Comparison of ENCODE assay signal across 9 cellular contexts in the genomic region with DNA sequence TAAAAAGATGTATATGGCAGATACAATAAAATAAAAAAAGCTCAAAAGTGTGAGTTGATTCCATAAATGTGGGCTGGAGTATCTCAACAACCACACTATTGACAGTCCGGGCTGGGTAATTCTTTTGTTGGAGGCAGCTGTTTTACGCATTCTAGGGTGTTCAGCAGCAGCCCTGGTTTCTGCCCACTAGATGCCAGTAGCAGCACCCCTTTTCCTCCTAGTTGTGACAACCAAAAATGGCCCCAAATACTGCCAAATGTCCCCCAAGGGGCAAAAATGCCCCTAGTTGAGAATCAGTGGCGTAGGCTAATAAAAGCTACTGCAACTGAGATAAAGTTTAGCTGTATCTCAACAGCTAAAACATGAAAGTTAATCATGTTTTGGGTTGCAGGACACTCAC. TPM values are rescaled to one million over a fixed set of nuclear protein-coding genes. Genes with fewer than 3 reads are reported as not detected.
DNase-seq lines count a peak whose midpoint lies in the region; ATAC-seq and TF ChIP-seq lines count a peak whose summit lies in the region.
"Had no signal": no experiment of that assay in that cellular context is flagged by ENCODE, and none has a peak within 500 bp of the region (broad histone marks: within the 10 kb centered on the region; RNA-seq: fewer than 3 reads in every experiment).

No MANE protein-coding gene starts in this region.

- peaks cover 7% of the 10 kb centered on the region for H3K9me3 Mint-ChIP-seq in memory B cell

- H3K4me3 ChIP-seq in mammary epithelial cell (replicated peaks in 1 of 3; ENCODE audit: insufficient read depth in 1 of 3, low read depth in 2 of 3, low read length in 3 of 3) (no peak overlapping the region), vagina (no peak overlapping the region)

- H3K4me1 ChIP-seq in mammary epithelial cell (ENCODE audit: insufficient read depth, low read length) (no peaks in the 10 kb centered on the region), vagina (no peaks in the 10 kb centered on the region)

- dilution Hi-C loops in mammary epithelial cell (cut with HindIII; ENCODE audit: low sequenced_read_pairs), result no loop called here

- H3K36me3 Mint-ChIP-seq in memory B cell, result peaks cover 3% of the 10 kb centered on the region

- H2AFZ ChIP-seq in mammary epithelial cell (ENCODE audit: low read depth, low read length), result no peak overlapping the region

- in situ Hi-C loops in mammary epithelial cell (cut with MboI; ENCODE audit: low sequenced_read_pairs in 2 of 2), result no loop called here

- no TSS peak for BruUV-seq in mammary epithelial cell (replicated peaks; lab: Mats Ljungman, UMichigan)

- H3K9me3 ChIP-seq in mammary epithelial cell (replicated peaks; ENCODE audit: insufficient read depth, low read length) (no peaks in the 10 kb centered on the region), vagina (no peaks in the 10 kb centered on the region)

- peaks cover 9% of the 10 kb centered on the region for H3K79me2 ChIP-seq in mammary epithelial cell (ENCODE audit: insufficient read depth, low read length)

- no peaks in the 10 kb centered on the region for H3K27me3 Mint-ChIP-seq in memory B cell
- H3K27me3 Mint-ChIP-seq: naive B cell had no signal

- H4K20me1 ChIP-seq in mammary epithelial cell (ENCODE audit: insufficient read depth, low read length), result no peaks in the 10 kb centered on the region

- ATAC-seq in memory B cell (ENCODE audit: low read depth) (peak; percentile 43), HG02571 (IDR thresholded peaks at IDR 0.05; ENCODE audit: unreplicated experiment) (no peak), GM19035 (IDR thresholded peaks at IDR 0.05; ENCODE audit: unreplicated experiment) (no peak)

- no peaks in the 10 kb centered on the region for H3K27me3 ChIP-seq in mammary epithelial cell (ENCODE audit: insufficient read depth, low read length)
- no peaks in the 10 kb centered on the region for H3K27me3 ChIP-seq in vagina

- intact Hi-C loops in mammary epithelial cell (cut with micrococcal nuclease) (loop anchor here (5.0 kb wide), 1 partner anchor 104 kb away; a partner anchor contains a TSS), vagina (cut with DNase I) (no loop called here)

- H3K4me2 ChIP-seq in mammary epithelial cell (ENCODE audit: insufficient read depth, low read depth, low read length), result no peak overlapping the region

- CTCF ChIA-PET in mammary epithelial cell (lab: Charles Lee; ENCODE audit: low non-redundant PET), result interaction anchor here (0.7 kb wide), 1 partner anchor 103 kb away, joined by 10 read pairs; no protein-coding TSS in a partner anchor

- no peak overlapping the region for H3K4me3 Mint-ChIP-seq in memory B cell
- H3K4me3 Mint-ChIP-seq: naive B cell had no signal

- DNase-seq in EH (ENCODE audit: low read depth) (peak; percentile 14), NCI-H69 (lab: John Stamatoyannopoulos, UW) (peak; percentile 20), mammary epithelial cell (peak; percentile 9), memory B cell (ENCODE audit: low spot score in 2 of 2) (no peak), T-helper 9 cell (no peak), vagina (ENCODE audit: extremely low spot score in 2 of 2) (no peak)
- DNase-seq: naive B cell had no signal

- peak; percentile 38 to 57 for TF ChIP-seq CTCF in mammary epithelial cell (conservative IDR thresholded peaks at IDR 0.05 in 1 of 2, IDR thresholded peaks at IDR 0.05 in 1 of 2; ENCODE audit: extremely low read depth in 1 of 2, insufficient read depth in 1 of 2, low read depth in 1 of 2, low read length in 2 of 2)
- no peak for TF ChIP-seq CTCF in vagina (IDR thresholded peaks at IDR 0.05)

- TF ChIP-seq POLR2A in vagina (IDR thresholded peaks at IDR 0.05), result no peak

- no peak overlapping the region for H3K27ac Mint-ChIP-seq in memory B cell
- H3K27ac Mint-ChIP-seq: naive B cell had no signal

- WGBS in mammary epithelial cell (ENCODE audit: low coverage, missing lambda C conversion rate), result 95% methylated on average over 3 of the region's 3 CpGs

- H3K36me3 ChIP-seq in mammary epithelial cell (ENCODE audit: insufficient read depth, low read length) (peaks cover 7% of the 10 kb centered on the region), vagina (no peaks in the 10 kb centered on the region)

- no peak overlapping the region for H3K27ac ChIP-seq in mammary epithelial cell (ENCODE audit: insufficient read depth, low read depth, low read length)
- H3K27ac ChIP-seq in vagina, result no peak overlapping the region

- H3K4me1 Mint-ChIP-seq in memory B cell, result no peaks in the 10 kb centered on the region

- no peak overlapping the region for H3K9ac ChIP-seq in mammary epithelial cell (ENCODE audit: insufficient read depth, low read length)

RNA-seq across cellular contexts. Expression of a gene that starts 44.7 kb away (rescaled TPM):
- total RNA-seq in mammary epithelial cell (100 to 1,000 TPM in 1 of 2 donors, 10 to 100 TPM in 1; 73.0 to 143 TPM), vagina (49.6 TPM)
- polyA plus RNA-seq in mammary epithelial cell, result 89.3 TPM
- polyA minus RNA-seq in mammary epithelial cell, result 99.3 TPM

Comparison
In these comparisons a context has a peak if more than half of its experiments do, and no peak if none do; other contexts are left out.
1. DNase-seq: peak in EH (single experiment), NCI-H69 (single experiment) and mammary epithelial cell (single experiment); none in memory B cell (0 of 2), T-helper 9 cell (single experiment) and vagina (0 of 2).
2. CTCF ChIP-seq: peak in mammary epithelial cell (2 of 2); none in vagina (0 of 3).